23 cellular contexts compared by ENCODE assay signal in the genomic region with DNA sequence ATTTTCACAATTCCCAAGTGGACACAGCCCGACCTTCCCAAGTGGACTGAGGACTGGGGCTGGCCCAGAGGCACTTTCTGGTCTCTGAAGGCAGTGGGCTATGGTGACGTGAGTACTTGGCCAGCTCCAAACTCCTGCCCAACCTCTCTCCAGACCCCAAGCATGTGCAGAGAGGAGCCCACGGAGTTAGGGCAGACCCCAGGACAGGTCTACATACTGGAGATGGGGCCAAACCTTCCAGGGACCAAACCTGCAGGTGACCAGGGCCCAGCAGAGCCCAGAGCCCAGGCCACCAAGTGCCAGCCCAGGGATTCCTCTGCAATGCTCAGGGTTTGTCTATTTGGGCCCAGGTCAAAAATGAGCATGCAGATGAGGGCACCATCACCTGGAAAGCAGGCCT.
"Had no signal": no experiment of that assay in that cellular context is flagged by ENCODE, and none has a peak within 500 bp of the region (broad histone marks: within the 10 kb centered on the region; RNA-seq: fewer than 3 reads in every experiment).

No MANE protein-coding gene starts in this region.

- H3K27me3 Mint-ChIP-seq: activated CD4-positive, alpha-beta T cell treated with anti-CD3 and anti-CD28 coated beads for 36 hours; activated CD8-positive, alpha-beta T cell treated with anti-CD3 and anti-CD28 coated beads for 36 hours; activated naive CD8-positive, alpha-beta T cell treated with anti-CD3 and anti-CD28 coated beads, Interleukin-2, amount 10 ng/mL, durations not matched to agents 7 days and 5 days had no signal

- DNase-seq: activated CD4-positive, alpha-beta T cell treated with anti-CD3 and anti-CD28 coated beads for 36 hours; activated CD4-positive, alpha-beta T cell treated with anti-CD3 and anti-CD28 coated beads, Interleukin-2, amount 50 U/mL, for 1 hour; activated CD8-positive, alpha-beta T cell treated with anti-CD3 and anti-CD28 coated beads for 36 hours; activated gamma-delta T cell treated with Interleukin-2 at 50 U/mL for 16 hours; activated naive CD4-positive, alpha-beta T cell treated with anti-CD3 and anti-CD28 coated beads, Interleukin-2, amount 50 U/mL, for 16 hours; activated naive CD8-positive, alpha-beta T cell treated with anti-CD3 and anti-CD28 coated beads, Interleukin-2, amount 10 ng/mL, durations not matched to agents 7 days and 5 days; activated T-cell treated with anti-CD3 and anti-CD28 coated beads, Interleukin-2, amount 50 U/mL, for 72 hours; anterior cingulate cortex; central memory CD4-positive, alpha-beta T cell; IMR-90; Kasumi-1; KBM-7; NCI-H1105 treated with DMSO at 0.1 percent for 48 hours; NCI-H1694 treated with DMSO at 0.1 percent for 48 hours; NCI-H2081; NCI-H510A treated with DMSO at 0.1 percent for 48 hours; Peyer's patch; T-helper 1 cell; WERI-Rb-1 had no signal

- ATAC-seq: activated CD4-positive, alpha-beta T cell treated with anti-CD3 and anti-CD28 coated beads for 36 hours; activated CD8-positive, alpha-beta T cell treated with anti-CD3 and anti-CD28 coated beads for 36 hours; activated T-cell treated with anti-CD3 and anti-CD28 coated beads, Interleukin-2, amount 50 U/mL, for 72 hours had no signal

- H3K27ac ChIP-seq: adrenal gland, breast epithelium, Peyer's patch, SK-N-MC, WERI-Rb-1 had no signal

- H3K9me3 ChIP-seq: adrenal gland, breast epithelium, Peyer's patch had no signal

- H3K27me3 ChIP-seq: adrenal gland, breast epithelium, Peyer's patch had no signal

- H3K9me3 Mint-ChIP-seq: activated CD8-positive, alpha-beta T cell treated with anti-CD3 and anti-CD28 coated beads for 36 hours; activated naive CD8-positive, alpha-beta T cell treated with anti-CD3 and anti-CD28 coated beads, Interleukin-2, amount 10 ng/mL, durations not matched to agents 7 days and 5 days; activated T-cell treated with anti-CD3 and anti-CD28 coated beads, Interleukin-2, amount 50 U/mL, for 72 hours; activated T-helper 2 cell treated with anti-CD3 and anti-CD28 coated beads, Interferon-gamma antibody, Interleukin-2, Interleukin-4, amounts not matched to agents 10 μg/mL and 5 μg/mL and 100 μg/mL, durations not matched to agents 14 hours and 24 hours and 36 hours had no signal

- H3K36me3 Mint-ChIP-seq: activated naive CD8-positive, alpha-beta T cell treated with anti-CD3 and anti-CD28 coated beads, Interleukin-2, amount 10 ng/mL, durations not matched to agents 7 days and 5 days had no signal

- H3K27ac Mint-ChIP-seq: activated CD4-positive, alpha-beta T cell treated with anti-CD3 and anti-CD28 coated beads for 36 hours; activated CD8-positive, alpha-beta T cell treated with anti-CD3 and anti-CD28 coated beads for 36 hours; activated naive CD8-positive, alpha-beta T cell treated with anti-CD3 and anti-CD28 coated beads, Interleukin-2, amount 10 ng/mL, durations not matched to agents 7 days and 5 days; activated T-cell treated with anti-CD3 and anti-CD28 coated beads, Interleukin-2, amount 50 U/mL, for 72 hours; activated T-helper 2 cell treated with anti-CD3 and anti-CD28 coated beads, Interferon-gamma antibody, Interleukin-2, Interleukin-4, amounts not matched to agents 10 μg/mL and 5 μg/mL and 100 μg/mL, durations not matched to agents 14 hours and 24 hours and 36 hours had no signal

- H3K4me3 Mint-ChIP-seq: activated CD4-positive, alpha-beta T cell treated with anti-CD3 and anti-CD28 coated beads for 36 hours; activated CD8-positive, alpha-beta T cell treated with anti-CD3 and anti-CD28 coated beads for 36 hours; activated naive CD8-positive, alpha-beta T cell treated with anti-CD3 and anti-CD28 coated beads, Interleukin-2, amount 10 ng/mL, durations not matched to agents 7 days and 5 days; activated T-cell treated with anti-CD3 and anti-CD28 coated beads, Interleukin-2, amount 50 U/mL, for 72 hours had no signal

- H3K4me3 ChIP-seq: adrenal gland, breast epithelium, Peyer's patch, SK-N-MC had no signal
